In genomic region chr20:59783020-59784010, GRCh38 we compare ENCODE assay signal across 9 cellular contexts.
DNase-seq lines count a peak whose midpoint lies in the region; ATAC-seq and TF ChIP-seq lines count a peak whose summit lies in the region.
"Had no signal": no experiment of that assay in that cellular context is flagged by ENCODE, and none has a peak within 500 bp of the region (broad histone marks: within the 10 kb centered on the region; RNA-seq: fewer than 3 reads in every experiment).

No MANE protein-coding gene starts in this region.

- H4K20me1 ChIP-seq in GM23248 (ENCODE audit: insufficient read depth): no peaks in the 10 kb centered on the region

- no peaks in the 10 kb centered on the region for H3K36me3 Mint-ChIP-seq in activated naive CD8-positive, alpha-beta T cell treated with anti-CD3 and anti-CD28 coated beads, Interleukin-2, amount 10 ng/mL, durations not matched to agents 7 days and 5 days

- H3K9me2 ChIP-seq in GM23248 (ENCODE audit: insufficient read depth): no peaks in the 10 kb centered on the region

- H2AFZ ChIP-seq in GM23248: no peak overlapping the region

- H3K4me3 ChIP-seq in GM23248 (no peak overlapping the region), left ventricle myocardium inferior (no peak overlapping the region), sigmoid colon (no peak overlapping the region)
- H3K4me3 ChIP-seq: skin epidermis had no signal

- no peak overlapping the region for H3K4me2 ChIP-seq in GM23248 (ENCODE audit: unreplicated experiment)

- DNase-seq in D341Med (ENCODE audit: low spot score) (peak; percentile 84), GM23248 (peak; percentile 56), NCI-H446 (lab: John Stamatoyannopoulos, UW) (peak; percentile 23 to 62), left ventricle myocardium inferior (peak; percentile 52), sigmoid colon (no peak)
- DNase-seq in activated naive CD8-positive, alpha-beta T cell treated with anti-CD3 and anti-CD28 coated beads, Interleukin-2, amount 10 ng/mL, durations not matched to agents 7 days and 5 days: peak; percentile 62
- no peak for DNase-seq in effector CD4-positive, alpha-beta T cell

- H3K4me3 Mint-ChIP-seq in activated naive CD8-positive, alpha-beta T cell treated with anti-CD3 and anti-CD28 coated beads, Interleukin-2, amount 10 ng/mL, durations not matched to agents 7 days and 5 days: no peak overlapping the region

- no peak for ATAC-seq in activated naive CD8-positive, alpha-beta T cell treated with anti-CD3 and anti-CD28 coated beads, Interleukin-2, amount 10 ng/mL, durations not matched to agents 7 days and 5 days (ENCODE audit: low read depth)
- no peak for ATAC-seq in HG03139 (IDR thresholded peaks at IDR 0.05; ENCODE audit: unreplicated experiment)

- H3K9me3 ChIP-seq in GM23248 (ENCODE audit: low read depth) (no peaks in the 10 kb centered on the region), left ventricle myocardium inferior (replicated peaks) (no peaks in the 10 kb centered on the region), sigmoid colon (no peaks in the 10 kb centered on the region)

- TF ChIP-seq POLR2A in sigmoid colon (IDR thresholded peaks at IDR 0.05): no peak

- H3K27me3 ChIP-seq in GM23248 (replicated peaks; ENCODE audit: insufficient read depth): no peaks in the 10 kb centered on the region
- H3K27me3 ChIP-seq in left ventricle myocardium inferior (ENCODE audit: low read depth): peaks cover 4% of the 10 kb centered on the region
- H3K27me3 ChIP-seq in sigmoid colon: peaks cover 0 to 7% (median 0%) of the 10 kb centered on the region in 3 donors

- H3K27ac Mint-ChIP-seq in activated naive CD8-positive, alpha-beta T cell treated with anti-CD3 and anti-CD28 coated beads, Interleukin-2, amount 10 ng/mL, durations not matched to agents 7 days and 5 days: no peak overlapping the region

- peak; percentile 92 for TF ChIP-seq CTCF in left ventricle myocardium inferior (IDR thresholded peaks at IDR 0.05; ENCODE audit: borderline replicate concordance)
- peak in 3 of 4 experiments; percentile 56 to 73 (median 68) for TF ChIP-seq CTCF in sigmoid colon (IDR thresholded peaks at IDR 0.05)

- no peaks in the 10 kb centered on the region for H3K4me1 Mint-ChIP-seq in activated naive CD8-positive, alpha-beta T cell treated with anti-CD3 and anti-CD28 coated beads, Interleukin-2, amount 10 ng/mL, durations not matched to agents 7 days and 5 days

- 29 to 30% methylated on average over 19 of the region's 19 CpGs for WGBS in GM23248 (ENCODE audit: low coverage in 1 of 2, low lambda C conversion rate in 2 of 2, missing lambda C conversion rate in 2 of 2), 2 experiments
- WGBS in sigmoid colon, 2 donors: 40 to 41% methylated on average over 19 of the region's 19 CpGs

- no peaks in the 10 kb centered on the region for H3K79me2 ChIP-seq in GM23248 (ENCODE audit: insufficient read depth)

- H3K27me3 Mint-ChIP-seq in activated naive CD8-positive, alpha-beta T cell treated with anti-CD3 and anti-CD28 coated beads, Interleukin-2, amount 10 ng/mL, durations not matched to agents 7 days and 5 days: no peaks in the 10 kb centered on the region

- POLR2A ChIA-PET in activated naive CD8-positive, alpha-beta T cell treated with anti-CD3 and anti-CD28 coated beads, Interleukin-2, amount 10 ng/mL, durations not matched to agents 7 days and 5 days (lab: Charles Lee): no interaction called here

- TF ChIP-seq EP300 in sigmoid colon (IDR thresholded peaks at IDR 0.05): no peak

- H3K4me1 ChIP-seq in GM23248 (ENCODE audit: insufficient read depth): no peaks in the 10 kb centered on the region
- H3K4me1 ChIP-seq in left ventricle myocardium inferior: no peaks in the 10 kb centered on the region
- no peaks in the 10 kb centered on the region for H3K4me1 ChIP-seq in sigmoid colon

- in situ Hi-C loops in GM23248 (cut with MboI): no loop called here

- no peaks in the 10 kb centered on the region for H3K9me3 Mint-ChIP-seq in activated naive CD8-positive, alpha-beta T cell treated with anti-CD3 and anti-CD28 coated beads, Interleukin-2, amount 10 ng/mL, durations not matched to agents 7 days and 5 days

- H3K36me3 ChIP-seq in GM23248 (ENCODE audit: low read depth): no peaks in the 10 kb centered on the region
- no peaks in the 10 kb centered on the region for H3K36me3 ChIP-seq in left ventricle myocardium inferior
- H3K36me3 ChIP-seq in sigmoid colon: no peaks in the 10 kb centered on the region

- intact Hi-C loops in left ventricle myocardium inferior (cut with micrococcal nuclease) (loop anchor here (5.0 kb wide), 1 partner anchor 64 kb away; no protein-coding TSS in a partner anchor), sigmoid colon (cut with DNase I) (loop anchor here (5.0 kb wide), 1 partner anchor 69 kb away; no protein-coding TSS in a partner anchor)

- H3K27ac ChIP-seq in GM23248 (no peak overlapping the region), left ventricle myocardium inferior (replicated peaks) (no peak overlapping the region), sigmoid colon (no peak overlapping the region)
- H3K27ac ChIP-seq: skin epidermis had no signal

- no peak overlapping the region for H3K9ac ChIP-seq in GM23248

- no peaks in the 10 kb centered on the region for H3F3A ChIP-seq in GM23248 (ENCODE audit: insufficient read depth)

Comparison
In these comparisons a context has a peak if more than half of its experiments do, and no peak if none do; other contexts are left out.
1. DNase-seq: peak in D341Med (single experiment), GM23248 (single experiment), NCI-H446 (2 of 2), activated naive CD8-positive, alpha-beta T cell treated with anti-CD3 and anti-CD28 coated beads, Interleukin-2, amount 10 ng/mL, durations not matched to agents 7 days and 5 days (single experiment) and left ventricle myocardium inferior (single experiment); none in sigmoid colon (single experiment) and effector CD4-positive, alpha-beta T cell (single experiment).